ENCODE assay signal across 1 cellular context in the genomic region with DNA sequence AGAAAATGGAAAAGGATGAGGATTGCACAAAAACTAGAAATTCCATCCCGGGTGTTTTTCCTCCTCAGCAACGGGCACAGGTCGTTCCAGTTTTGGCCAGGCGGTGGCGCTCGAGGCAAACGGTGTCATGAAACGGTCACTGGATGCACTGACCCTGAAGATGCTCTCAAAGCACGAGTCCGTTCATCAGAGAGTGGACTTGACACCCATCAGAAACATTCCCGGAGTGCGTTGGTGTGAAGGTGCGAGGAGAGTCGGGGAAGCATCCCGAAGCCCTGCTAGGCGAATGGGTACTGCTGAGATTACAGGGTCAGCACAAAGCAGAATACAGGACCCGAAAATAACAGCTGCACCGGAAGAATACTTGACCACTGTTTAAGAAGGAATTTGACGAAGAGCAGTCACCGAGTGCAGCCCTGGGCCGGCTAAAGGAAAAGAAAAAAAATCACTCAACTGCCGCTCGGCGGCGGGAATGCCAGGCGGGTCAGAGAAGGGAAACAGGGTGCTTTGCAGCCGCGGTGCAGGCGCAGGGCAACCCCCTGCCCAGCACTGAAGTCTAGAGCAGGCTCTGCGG.
TF ChIP-seq lines count a peak whose summit lies in the region.

No MANE protein-coding gene starts in this region.

TF ChIP-seq in WTC11, 78 proteins besides CTCF, POLR2A, EP300 and RAD21 (continued from another document):
- TF ChIP-seq, protein P1, sequence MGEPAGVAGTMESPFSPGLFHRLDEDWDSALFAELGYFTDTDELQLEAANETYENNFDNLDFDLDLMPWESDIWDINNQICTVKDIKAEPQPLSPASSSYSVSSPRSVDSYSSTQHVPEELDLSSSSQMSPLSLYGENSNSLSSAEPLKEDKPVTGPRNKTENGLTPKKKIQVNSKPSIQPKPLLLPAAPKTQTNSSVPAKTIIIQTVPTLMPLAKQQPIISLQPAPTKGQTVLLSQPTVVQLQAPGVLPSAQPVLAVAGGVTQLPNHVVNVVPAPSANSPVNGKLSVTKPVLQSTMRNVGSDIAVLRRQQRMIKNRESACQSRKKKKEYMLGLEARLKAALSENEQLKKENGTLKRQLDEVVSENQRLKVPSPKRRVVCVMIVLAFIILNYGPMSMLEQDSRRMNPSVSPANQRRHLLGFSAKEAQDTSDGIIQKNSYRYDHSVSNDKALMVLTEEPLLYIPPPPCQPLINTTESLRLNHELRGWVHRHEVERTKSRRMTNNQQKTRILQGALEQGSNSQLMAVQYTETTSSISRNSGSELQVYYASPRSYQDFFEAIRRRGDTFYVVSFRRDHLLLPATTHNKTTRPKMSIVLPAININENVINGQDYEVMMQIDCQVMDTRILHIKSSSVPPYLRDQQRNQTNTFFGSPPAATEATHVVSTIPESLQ (CRISPR knock-in tag; IDR thresholded peaks at IDR 0.05) = no peak
- TF ChIP-seq ZNF671 (CRISPR knock-in tag; IDR thresholded peaks at IDR 0.05) = no peak
- peak; percentile 68; the same call in 1 of the 2 replicates for TF ChIP-seq ZNF232 (CRISPR knock-in tag; IDR thresholded peaks at IDR 0.05)
- TF ChIP-seq, protein P2, sequence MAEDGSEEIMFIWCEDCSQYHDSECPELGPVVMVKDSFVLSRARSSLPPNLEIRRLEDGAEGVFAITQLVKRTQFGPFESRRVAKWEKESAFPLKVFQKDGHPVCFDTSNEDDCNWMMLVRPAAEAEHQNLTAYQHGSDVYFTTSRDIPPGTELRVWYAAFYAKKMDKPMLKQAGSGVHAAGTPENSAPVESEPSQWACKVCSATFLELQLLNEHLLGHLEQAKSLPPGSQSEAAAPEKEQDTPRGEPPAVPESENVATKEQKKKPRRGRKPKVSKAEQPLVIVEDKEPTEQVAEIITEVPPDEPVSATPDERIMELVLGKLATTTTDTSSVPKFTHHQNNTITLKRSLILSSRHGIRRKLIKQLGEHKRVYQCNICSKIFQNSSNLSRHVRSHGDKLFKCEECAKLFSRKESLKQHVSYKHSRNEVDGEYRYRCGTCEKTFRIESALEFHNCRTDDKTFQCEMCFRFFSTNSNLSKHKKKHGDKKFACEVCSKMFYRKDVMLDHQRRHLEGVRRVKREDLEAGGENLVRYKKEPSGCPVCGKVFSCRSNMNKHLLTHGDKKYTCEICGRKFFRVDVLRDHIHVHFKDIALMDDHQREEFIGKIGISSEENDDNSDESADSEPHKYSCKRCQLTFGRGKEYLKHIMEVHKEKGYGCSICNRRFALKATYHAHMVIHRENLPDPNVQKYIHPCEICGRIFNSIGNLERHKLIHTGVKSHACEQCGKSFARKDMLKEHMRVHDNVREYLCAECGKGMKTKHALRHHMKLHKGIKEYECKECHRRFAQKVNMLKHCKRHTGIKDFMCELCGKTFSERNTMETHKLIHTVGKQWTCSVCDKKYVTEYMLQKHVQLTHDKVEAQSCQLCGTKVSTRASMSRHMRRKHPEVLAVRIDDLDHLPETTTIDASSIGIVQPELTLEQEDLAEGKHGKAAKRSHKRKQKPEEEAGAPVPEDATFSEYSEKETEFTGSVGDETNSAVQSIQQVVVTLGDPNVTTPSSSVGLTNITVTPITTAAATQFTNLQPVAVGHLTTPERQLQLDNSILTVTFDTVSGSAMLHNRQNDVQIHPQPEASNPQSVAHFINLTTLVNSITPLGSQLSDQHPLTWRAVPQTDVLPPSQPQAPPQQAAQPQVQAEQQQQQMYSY (CRISPR knock-in tag; IDR thresholded peaks at IDR 0.05) = 0 out of 2 replicates have a peak, but pooled peaks have one; percentile 18
- 0 out of 2 replicates have a peak, but pooled peaks have one; percentile 48 for TF ChIP-seq FOXK1 (CRISPR knock-in tag; IDR thresholded peaks at IDR 0.05)
- TF ChIP-seq, protein P3, sequence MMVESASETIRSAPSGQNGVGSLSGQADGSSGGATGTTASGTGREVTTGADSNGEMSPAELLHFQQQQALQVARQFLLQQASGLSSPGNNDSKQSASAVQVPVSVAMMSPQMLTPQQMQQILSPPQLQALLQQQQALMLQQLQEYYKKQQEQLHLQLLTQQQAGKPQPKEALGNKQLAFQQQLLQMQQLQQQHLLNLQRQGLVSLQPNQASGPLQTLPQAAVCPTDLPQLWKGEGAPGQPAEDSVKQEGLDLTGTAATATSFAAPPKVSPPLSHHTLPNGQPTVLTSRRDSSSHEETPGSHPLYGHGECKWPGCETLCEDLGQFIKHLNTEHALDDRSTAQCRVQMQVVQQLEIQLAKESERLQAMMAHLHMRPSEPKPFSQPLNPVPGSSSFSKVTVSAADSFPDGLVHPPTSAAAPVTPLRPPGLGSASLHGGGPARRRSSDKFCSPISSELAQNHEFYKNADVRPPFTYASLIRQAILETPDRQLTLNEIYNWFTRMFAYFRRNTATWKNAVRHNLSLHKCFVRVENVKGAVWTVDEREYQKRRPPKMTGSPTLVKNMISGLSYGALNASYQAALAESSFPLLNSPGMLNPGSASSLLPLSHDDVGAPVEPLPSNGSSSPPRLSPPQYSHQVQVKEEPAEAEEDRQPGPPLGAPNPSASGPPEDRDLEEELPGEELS (CRISPR knock-in tag; IDR thresholded peaks at IDR 0.05) = peak; percentile 60; the same call in 1 of the 2 replicates
- peak; percentile 78; the same call in 1 of the 2 replicates for TF ChIP-seq TEAD1 (CRISPR knock-in tag; IDR thresholded peaks at IDR 0.05)
- TF ChIP-seq, protein P4, sequence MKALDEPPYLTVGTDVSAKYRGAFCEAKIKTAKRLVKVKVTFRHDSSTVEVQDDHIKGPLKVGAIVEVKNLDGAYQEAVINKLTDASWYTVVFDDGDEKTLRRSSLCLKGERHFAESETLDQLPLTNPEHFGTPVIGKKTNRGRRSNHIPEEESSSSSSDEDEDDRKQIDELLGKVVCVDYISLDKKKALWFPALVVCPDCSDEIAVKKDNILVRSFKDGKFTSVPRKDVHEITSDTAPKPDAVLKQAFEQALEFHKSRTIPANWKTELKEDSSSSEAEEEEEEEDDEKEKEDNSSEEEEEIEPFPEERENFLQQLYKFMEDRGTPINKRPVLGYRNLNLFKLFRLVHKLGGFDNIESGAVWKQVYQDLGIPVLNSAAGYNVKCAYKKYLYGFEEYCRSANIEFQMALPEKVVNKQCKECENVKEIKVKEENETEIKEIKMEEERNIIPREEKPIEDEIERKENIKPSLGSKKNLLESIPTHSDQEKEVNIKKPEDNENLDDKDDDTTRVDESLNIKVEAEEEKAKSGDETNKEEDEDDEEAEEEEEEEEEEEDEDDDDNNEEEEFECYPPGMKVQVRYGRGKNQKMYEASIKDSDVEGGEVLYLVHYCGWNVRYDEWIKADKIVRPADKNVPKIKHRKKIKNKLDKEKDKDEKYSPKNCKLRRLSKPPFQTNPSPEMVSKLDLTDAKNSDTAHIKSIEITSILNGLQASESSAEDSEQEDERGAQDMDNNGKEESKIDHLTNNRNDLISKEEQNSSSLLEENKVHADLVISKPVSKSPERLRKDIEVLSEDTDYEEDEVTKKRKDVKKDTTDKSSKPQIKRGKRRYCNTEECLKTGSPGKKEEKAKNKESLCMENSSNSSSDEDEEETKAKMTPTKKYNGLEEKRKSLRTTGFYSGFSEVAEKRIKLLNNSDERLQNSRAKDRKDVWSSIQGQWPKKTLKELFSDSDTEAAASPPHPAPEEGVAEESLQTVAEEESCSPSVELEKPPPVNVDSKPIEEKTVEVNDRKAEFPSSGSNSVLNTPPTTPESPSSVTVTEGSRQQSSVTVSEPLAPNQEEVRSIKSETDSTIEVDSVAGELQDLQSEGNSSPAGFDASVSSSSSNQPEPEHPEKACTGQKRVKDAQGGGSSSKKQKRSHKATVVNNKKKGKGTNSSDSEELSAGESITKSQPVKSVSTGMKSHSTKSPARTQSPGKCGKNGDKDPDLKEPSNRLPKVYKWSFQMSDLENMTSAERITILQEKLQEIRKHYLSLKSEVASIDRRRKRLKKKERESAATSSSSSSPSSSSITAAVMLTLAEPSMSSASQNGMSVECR (CRISPR knock-in tag; IDR thresholded peaks at IDR 0.05; ENCODE audit: borderline replicate concordance) = peak; percentile 56; the same call in 1 of the 2 replicates
- TF ChIP-seq, protein P5, sequence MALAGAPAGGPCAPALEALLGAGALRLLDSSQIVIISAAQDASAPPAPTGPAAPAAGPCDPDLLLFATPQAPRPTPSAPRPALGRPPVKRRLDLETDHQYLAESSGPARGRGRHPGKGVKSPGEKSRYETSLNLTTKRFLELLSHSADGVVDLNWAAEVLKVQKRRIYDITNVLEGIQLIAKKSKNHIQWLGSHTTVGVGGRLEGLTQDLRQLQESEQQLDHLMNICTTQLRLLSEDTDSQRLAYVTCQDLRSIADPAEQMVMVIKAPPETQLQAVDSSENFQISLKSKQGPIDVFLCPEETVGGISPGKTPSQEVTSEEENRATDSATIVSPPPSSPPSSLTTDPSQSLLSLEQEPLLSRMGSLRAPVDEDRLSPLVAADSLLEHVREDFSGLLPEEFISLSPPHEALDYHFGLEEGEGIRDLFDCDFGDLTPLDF (CRISPR knock-in tag; IDR thresholded peaks at IDR 0.05) = 0 out of 2 replicates have a peak, but pooled peaks have one; percentile 19
